30 cellular contexts compared by ENCODE assay signal in the genomic region with DNA sequence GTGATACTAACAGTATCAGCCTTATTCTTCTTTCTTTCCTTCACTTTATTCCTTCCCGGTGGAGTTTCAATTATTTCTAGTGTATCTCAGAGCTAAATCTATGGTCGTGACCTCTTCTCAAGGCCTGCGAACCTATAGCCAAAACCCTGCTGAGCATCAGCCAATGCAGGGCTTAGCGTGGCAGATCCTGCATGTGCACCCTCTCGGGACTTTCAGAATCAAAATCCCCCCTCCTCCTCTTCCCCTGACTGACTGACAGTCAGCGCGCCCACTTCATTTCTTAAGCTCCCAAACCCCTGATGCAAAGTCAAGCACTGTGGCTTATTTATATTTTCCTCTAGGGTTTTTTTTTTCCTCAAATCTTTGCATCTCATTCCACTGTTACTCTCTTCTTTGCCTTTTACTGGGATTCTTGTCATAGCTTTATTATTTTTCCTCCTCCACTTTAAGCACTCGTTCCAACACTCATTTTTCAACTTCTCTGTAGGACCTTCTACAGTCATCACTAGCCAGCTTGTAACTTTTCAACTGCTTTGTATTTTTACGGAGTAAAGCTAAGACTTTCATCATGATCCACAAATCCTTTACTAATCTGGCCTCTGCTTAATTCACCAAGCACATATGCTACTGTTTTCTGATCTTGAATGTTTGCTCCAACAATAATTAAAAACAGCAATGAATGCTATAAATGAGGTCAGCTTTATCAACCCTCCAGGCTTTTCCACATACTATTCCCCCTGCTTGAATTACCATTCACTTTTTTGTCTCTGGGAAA.
"Had no signal": no experiment of that assay in that cellular context is flagged by ENCODE, and none has a peak within 500 bp of the region (broad histone marks: within the 10 kb centered on the region; RNA-seq: fewer than 3 reads in every experiment).

No MANE protein-coding gene starts in this region.

- H3K27ac ChIP-seq: esophagus squamous epithelium, left ventricle myocardium inferior, pancreas, prostate gland, sigmoid colon, testis, transverse colon had no signal

- H3K27me3 Mint-ChIP-seq: activated CD4-positive, alpha-beta memory T cell treated with anti-CD3 and anti-CD28 coated beads, Interleukin-2, amount 10 ng/mL, durations not matched to agents 7 days and 5 days; activated CD4-positive, alpha-beta T cell treated with anti-CD3 and anti-CD28 coated beads, Interleukin-2, amount 10 ng/mL, durations not matched to agents 24 days and 14 days; activated naive CD4-positive, alpha-beta T cell treated with anti-CD3 and anti-CD28 coated beads, Interleukin-2, amount 50 U/mL, for 24 hours; activated naive CD8-positive, alpha-beta T cell treated with anti-CD3 and anti-CD28 coated beads, Interleukin-2, amount 50 U/mL, for 24 hours; central memory CD8-positive, alpha-beta T cell had no signal

- H3K4me1 ChIP-seq: esophagus squamous epithelium, left ventricle myocardium inferior, pancreas, prostate gland, sigmoid colon, testis, transverse colon had no signal

- FAIRE-seq: bronchial epithelial cell, colon, frontal cortex, pancreas, small intestine, TTC549 had no signal

- H3K4me1 Mint-ChIP-seq: activated CD4-positive, alpha-beta memory T cell treated with anti-CD3 and anti-CD28 coated beads, Interleukin-2, amount 10 ng/mL, durations not matched to agents 7 days and 5 days; activated CD4-positive, alpha-beta T cell treated with anti-CD3 and anti-CD28 coated beads, Interleukin-2, amount 10 ng/mL, durations not matched to agents 24 days and 14 days; activated naive CD4-positive, alpha-beta T cell treated with anti-CD3 and anti-CD28 coated beads, Interleukin-2, amount 50 U/mL, for 24 hours; activated naive CD8-positive, alpha-beta T cell treated with anti-CD3 and anti-CD28 coated beads, Interleukin-2, amount 50 U/mL, for 24 hours; central memory CD8-positive, alpha-beta T cell had no signal

- H3K27me3 ChIP-seq: esophagus squamous epithelium, pancreas, sigmoid colon, testis, transverse colon had no signal

- H3K9me3 Mint-ChIP-seq: activated naive CD4-positive, alpha-beta T cell treated with anti-CD3 and anti-CD28 coated beads, Interleukin-2, amount 50 U/mL, for 24 hours had no signal

- DNase-seq: activated CD4-positive, alpha-beta memory T cell treated with anti-CD3 and anti-CD28 coated beads, Interleukin-2, amount 10 ng/mL, durations not matched to agents 7 days and 5 days; activated CD4-positive, alpha-beta T cell treated with anti-CD3 and anti-CD28 coated beads, Interleukin-2, amount 10 ng/mL, durations not matched to agents 24 days and 14 days; activated CD4-positive, CD25-positive, alpha-beta regulatory T cell treated with anti-CD3 and anti-CD28 coated beads, Interleukin-2, amount 50 U/mL, for 72 hours; activated naive CD8-positive, alpha-beta T cell treated with anti-CD3 and anti-CD28 coated beads, Interleukin-2, amount 50 U/mL, for 24 hours; activated T-cell treated with anti-CD3 and anti-CD28 coated beads, Interleukin-2, amount 50 U/mL, for 4 hours; dermis blood vessel endothelial cell; effector CD4-positive, alpha-beta T cell; esophagus squamous epithelium; islet precursor cell; left ventricle myocardium inferior; nephron progenitor cell; pancreas; retina; sigmoid colon; small intestine; stimulated activated CD4-positive, alpha-beta T cell treated with anti-CD3 and anti-CD28 coated beads, Interleukin-2, amount 100 ng/mL, for 24 hours; stimulated activated naive CD4-positive, alpha-beta T cell; T-helper 9 cell; testis; transverse colon had no signal

- H3K4me3 Mint-ChIP-seq: activated CD4-positive, alpha-beta memory T cell treated with anti-CD3 and anti-CD28 coated beads, Interleukin-2, amount 10 ng/mL, durations not matched to agents 7 days and 5 days; activated CD4-positive, alpha-beta T cell treated with anti-CD3 and anti-CD28 coated beads, Interleukin-2, amount 10 ng/mL, durations not matched to agents 24 days and 14 days; activated naive CD4-positive, alpha-beta T cell treated with anti-CD3 and anti-CD28 coated beads, Interleukin-2, amount 50 U/mL, for 24 hours; activated naive CD8-positive, alpha-beta T cell treated with anti-CD3 and anti-CD28 coated beads, Interleukin-2, amount 50 U/mL, for 24 hours; activated T-cell treated with anti-CD3 and anti-CD28 coated beads, Interleukin-2, amount 50 U/mL, for 4 hours; central memory CD8-positive, alpha-beta T cell; nephron progenitor cell; T-helper 1 cell treated with Interleukin-12 subunit alpha and Interleukin-12 subunit beta and Interleukin-4 antibody, amounts not matched to agents 30 μg/mL and 1 μg/mL, for 36 hours had no signal

- H3K27ac Mint-ChIP-seq: activated CD4-positive, alpha-beta memory T cell treated with anti-CD3 and anti-CD28 coated beads, Interleukin-2, amount 10 ng/mL, durations not matched to agents 7 days and 5 days; activated CD4-positive, alpha-beta T cell treated with anti-CD3 and anti-CD28 coated beads, Interleukin-2, amount 10 ng/mL, durations not matched to agents 24 days and 14 days; activated naive CD4-positive, alpha-beta T cell treated with anti-CD3 and anti-CD28 coated beads, Interleukin-2, amount 50 U/mL, for 24 hours; activated naive CD8-positive, alpha-beta T cell treated with anti-CD3 and anti-CD28 coated beads, Interleukin-2, amount 50 U/mL, for 24 hours; activated T-helper 2 cell treated with anti-CD3 and anti-CD28 coated beads, Interferon-gamma antibody, Interleukin-2, Interleukin-4, amounts not matched to agents 10 μg/mL and 5 μg/mL and 100 μg/mL, durations not matched to agents 14 hours and 24 hours and 36 hours; nephron progenitor cell; T-helper 1 cell treated with Interleukin-12 subunit alpha and Interleukin-12 subunit beta and Interleukin-4 antibody, amounts not matched to agents 30 μg/mL and 1 μg/mL, for 36 hours had no signal

- H3K36me3 Mint-ChIP-seq: activated naive CD4-positive, alpha-beta T cell treated with anti-CD3 and anti-CD28 coated beads, Interleukin-2, amount 50 U/mL, for 24 hours had no signal

- H3K4me3 ChIP-seq: esophagus squamous epithelium, left ventricle myocardium inferior, lung, pancreas, prostate gland, sigmoid colon, testis, transverse colon had no signal

- H3K9me3 ChIP-seq: esophagus squamous epithelium, left ventricle myocardium inferior, pancreas, prostate gland, sigmoid colon, testis, transverse colon had no signal

- H3K36me3 ChIP-seq: esophagus squamous epithelium, left ventricle myocardium inferior, pancreas, prostate gland, sigmoid colon, transverse colon had no signal
